ENCODE assay signal across 1 cellular context in genomic region chr2:38115216-38116012, GRCh38.
TF ChIP-seq lines count a peak whose summit lies in the region.

No MANE protein-coding gene starts in this region.

TF ChIP-seq in K562, 482 proteins besides CTCF, POLR2A, EP300 and RAD21 (continued from another document):
- TF ChIP-seq GTF2B (IDR thresholded peaks at IDR 0.05; ENCODE audit: extremely low read depth, insufficient read length) (no peak), SMAD3 (CRISPR knock-in tag; conservative IDR thresholded peaks at IDR 0.05) (no peak), MITF (IDR thresholded peaks at IDR 0.05) (no peak), KDM1A (IDR thresholded peaks at IDR 0.05) (peak; percentile 73 to 74), ZNF551 (CRISPR knock-in tag; IDR thresholded peaks at IDR 0.05) (no peak), SMARCC2 (IDR thresholded peaks at IDR 0.05; ENCODE audit: low read depth) (no peak), HLTF (IDR thresholded peaks at IDR 0.05) (no peak), CEBPG (CRISPR knock-in tag; IDR thresholded peaks at IDR 0.05) (no peak), CEBPG (tag; conservative IDR thresholded peaks at IDR 0.05 in 1 of 2, IDR thresholded peaks at IDR 0.05 in 1 of 2) (peak; percentile 26 to 75; a peak in 2 of 4 replicates), MEIS2 (IDR thresholded peaks at IDR 0.05; ENCODE audit: partially characterized antibody) (peak; percentile 86), ZNF511 (CRISPR knock-in tag; IDR thresholded peaks at IDR 0.05) (no peak), TRIM28 (IDR thresholded peaks at IDR 0.05) (no peak), ZNF76 (CRISPR knock-in tag; IDR thresholded peaks at IDR 0.05; ENCODE audit: borderline replicate concordance) (no peak), RFX5 (IDR thresholded peaks at IDR 0.05; ENCODE audit: low read depth, low read length) (no peak), DEAF1 (CRISPR knock-in tag; IDR thresholded peaks at IDR 0.05) (peak; percentile 65), PKNOX1 (IDR thresholded peaks at IDR 0.05) (peak; percentile 86), CTBP1 (IDR thresholded peaks at IDR 0.05; ENCODE audit: borderline replicate concordance) (peak; percentile 17; the same call in 1 of the 2 replicates), NFIX (CRISPR knock-in tag; IDR thresholded peaks at IDR 0.05; ENCODE audit: low read depth) (no peak), ZNF785 (CRISPR knock-in tag; IDR thresholded peaks at IDR 0.05) (peak; percentile 92), ZC3H11A (IDR thresholded peaks at IDR 0.05; ENCODE audit: low read depth, low read length) (no peak), BHLHE40 (IDR thresholded peaks at IDR 0.05; ENCODE audit: low read length) (peak; percentile 26; the same call in 1 of the 2 replicates), PBX2 (CRISPR knock-in tag; IDR thresholded peaks at IDR 0.05; ENCODE audit: low read depth) (no peak), PBX2 (tag; conservative IDR thresholded peaks at IDR 0.05; ENCODE audit: low read depth) (peak; percentile 95), POLR2H (tag; IDR thresholded peaks at IDR 0.05; ENCODE audit: low read depth) (no peak), MAFK (IDR thresholded peaks at IDR 0.05; ENCODE audit: low read length) (0 out of 2 replicates have a peak, but pooled peaks have one; percentile 2), JUND (IDR thresholded peaks at IDR 0.05; ENCODE audit: borderline replicate concordance, low read depth, low read length) (peak; percentile 35; the same call in 1 of the 2 replicates), JUND (tag; IDR thresholded peaks at IDR 0.05; ENCODE audit: borderline replicate concordance, low read depth, low read length) (no peak), XRCC4 (IDR thresholded peaks at IDR 0.05; ENCODE audit: extremely low read depth, insufficient read depth, insufficient read length) (no peak), KLF16 (IDR thresholded peaks at IDR 0.05) (peak; percentile 62; the same call in 1 of the 2 replicates)
